ENCODE assay signal across 21 cellular contexts in genomic region chr20:62473717-62474584, GRCh38. TPM values are rescaled to one million over a fixed set of nuclear protein-coding genes. Genes with fewer than 3 reads are reported as not detected.
A peak's percentile ranks its signal among the peaks of the same experiment; 100 is the strongest.
DNase-seq lines count a peak whose midpoint lies in the region; ATAC-seq and TF ChIP-seq lines count a peak whose summit lies in the region.
"Had no signal": no experiment of that assay in that cellular context is flagged by ENCODE, and none has a peak within 500 bp of the region (broad histone marks: within the 10 kb centered on the region; RNA-seq: fewer than 3 reads in every experiment).

No MANE protein-coding gene starts in this region.

- intact Hi-C loops in lower leg skin (cut with DNase I; ENCODE audit: low total_unique reads): no loop called here
- intact Hi-C loops in CD4-positive, alpha-beta T cell (cut with DNase I, micrococcal nuclease): no loop called here

- H3K9me3 Mint-ChIP-seq in nephron progenitor cell: no peaks in the 10 kb centered on the region
- no peaks in the 10 kb centered on the region for H3K9me3 Mint-ChIP-seq in CD4-positive, alpha-beta T cell
- H3K9me3 Mint-ChIP-seq: activated B cell treated with CpG ODN at 0.5 μM for 24 hours; stimulated activated naive CD8-positive, alpha-beta T cell treated with anti-CD3 and anti-CD28 coated beads, Interleukin-15, Interleukin-2, amounts not matched to agents 100 ng/mL and 50 ng/mL, for 24 hours had no signal

- H3K4me1 Mint-ChIP-seq in nephron progenitor cell: peaks cover 50% of the 10 kb centered on the region
- H3K4me1 Mint-ChIP-seq in CD4-positive, alpha-beta T cell (ENCODE audit: low read depth): no peaks in the 10 kb centered on the region

- no peaks in the 10 kb centered on the region for H3K79me2 ChIP-seq in ACC112 (ENCODE audit: control insufficient read depth, insufficient read depth, low read length, unreplicated experiment)

- no peak overlapping the region for H2AFZ ChIP-seq in ACC112 (ENCODE audit: low read length, unreplicated experiment)

- DNase-seq in iPS DF 6.9 (ENCODE audit: low read depth, low spot score) (no peak), nephron progenitor cell (peak; percentile 75), lower leg skin (ENCODE audit: low spot score in 2 of 2) (no peak), GM20000 (ENCODE audit: low spot score) (no peak)
- DNase-seq in CD4-positive, alpha-beta T cell: no peak
- DNase-seq: activated B cell treated with CpG ODN at 0.5 μM for 24 hours; activated CD8-positive, alpha-beta memory T cell treated with anti-CD3 and anti-CD28 coated beads, Interleukin-2, amount 10 ng/mL, durations not matched to agents 7 days and 5 days; activated effector memory CD4-positive, alpha-beta T cell treated with anti-CD3 and anti-CD28 coated beads, Interleukin-2, amount 50 U/mL, for 16 hours; gastrocnemius medialis; NCI-H345; posterior cingulate gyrus had no signal

- H3K4me3 ChIP-seq in ACC112 (ENCODE audit: low read depth, low read length) (peak overlapping the region; percentile 18; the same call in 1 of the 2 replicates), HUES6 (ENCODE audit: low read depth, low read length) (peak overlapping the region; percentile 57), iPS DF 6.9 (ENCODE audit: low read length) (peak overlapping the region; percentile 13; the same call in 1 of the 2 replicates), lower leg skin (ENCODE audit: low read depth, poor library complexity, severe bottlenecking) (no peak overlapping the region)
- H3K4me3 ChIP-seq: gastrocnemius medialis, GM12878 had no signal

- POLR2A ChIA-PET in CD4-positive, alpha-beta T cell (lab: Charles Lee): no interaction called here

- H3K9me3 ChIP-seq in HUES6 (ENCODE audit: control insufficient read depth, insufficient read depth, low read depth, low read length) (no peaks in the 10 kb centered on the region), iPS DF 6.9 (ENCODE audit: control insufficient read depth, insufficient read depth, low read length) (no peaks in the 10 kb centered on the region)
- no peaks in the 10 kb centered on the region for H3K9me3 ChIP-seq in CD4-positive, alpha-beta T cell (ENCODE audit: control insufficient read depth, low read length)
- H3K9me3 ChIP-seq: gastrocnemius medialis, vagina had no signal

- H3K36me3 ChIP-seq in ACC112 (ENCODE audit: insufficient read depth, low read length) (no peaks in the 10 kb centered on the region), HUES6 (ENCODE audit: control insufficient read depth, insufficient read depth, low read length) (no peaks in the 10 kb centered on the region), iPS DF 6.9 (ENCODE audit: control insufficient read depth, insufficient read depth, low read length) (no peaks in the 10 kb centered on the region; the same call in 1 of the 2 replicates)
- H3K36me3 ChIP-seq: gastrocnemius medialis, vagina had no signal

- CTCF ChIA-PET in CD4-positive, alpha-beta T cell (lab: Charles Lee): no interaction called here

- H3K36me3 Mint-ChIP-seq in nephron progenitor cell (ENCODE audit: low read depth): no peaks in the 10 kb centered on the region
- H3K36me3 Mint-ChIP-seq in CD4-positive, alpha-beta T cell (ENCODE audit: low read depth): no peaks in the 10 kb centered on the region
- H3K36me3 Mint-ChIP-seq: activated CD8-positive, alpha-beta memory T cell treated with anti-CD3 and anti-CD28 coated beads, Interleukin-2, amount 10 ng/mL, durations not matched to agents 7 days and 5 days had no signal

- TF ChIP-seq POLR2A in lower leg skin (IDR thresholded peaks at IDR 0.05): no peak

- WGBS in iPS DF 6.9 (ENCODE audit: insufficient coverage, insufficient read length): no CpG with 5 or more reads among the region's 51 CpGs
- 22 to 29% methylated on average over 33 to 46 of the region's 51 CpGs for WGBS in lower leg skin, 2 donors

- TF ChIP-seq CTCF in nephron progenitor cell (IDR thresholded peaks at IDR 0.05) (no peak), lower leg skin (IDR thresholded peaks at IDR 0.05) (no peak), GM20000 (IDR thresholded peaks at IDR 0.05; ENCODE audit: extremely low read depth, missing control alignments) (no peak)
- TF ChIP-seq CTCF in CD4-positive, alpha-beta T cell (IDR thresholded peaks at IDR 0.05): no peak

- H3K4me1 ChIP-seq in ACC112 (ENCODE audit: control insufficient read depth, insufficient read depth, low read length, unreplicated experiment) (no peaks in the 10 kb centered on the region), HUES6 (ENCODE audit: control insufficient read depth, insufficient read depth, low read length) (peaks cover 10% of the 10 kb centered on the region), iPS DF 6.9 (ENCODE audit: control insufficient read depth, insufficient read depth, low read length) (peaks cover 6% of the 10 kb centered on the region; the same call in 1 of the 2 replicates)

- H3K9ac ChIP-seq in HUES6 (ENCODE audit: low read length): no peak overlapping the region

- no peak for ATAC-seq in CD4-positive, alpha-beta T cell (ENCODE audit: poor library complexity)
- no peak for ATAC-seq in HG02759 (IDR thresholded peaks at IDR 0.05; ENCODE audit: unreplicated experiment)
- ATAC-seq: activated CD8-positive, alpha-beta memory T cell treated with anti-CD3 and anti-CD28 coated beads, Interleukin-2, amount 10 ng/mL, durations not matched to agents 7 days and 5 days; gastrocnemius medialis; GM12878 had no signal

- H3K27ac Mint-ChIP-seq in nephron progenitor cell: no peak overlapping the region
- no peak overlapping the region for H3K27ac Mint-ChIP-seq in CD4-positive, alpha-beta T cell
- H3K27ac Mint-ChIP-seq: activated B cell treated with CpG ODN at 0.5 μM for 24 hours; activated CD8-positive, alpha-beta memory T cell treated with anti-CD3 and anti-CD28 coated beads, Interleukin-2, amount 10 ng/mL, durations not matched to agents 7 days and 5 days; stimulated activated naive CD8-positive, alpha-beta T cell treated with anti-CD3 and anti-CD28 coated beads, Interleukin-15, Interleukin-2, amounts not matched to agents 100 ng/mL and 50 ng/mL, for 24 hours had no signal

- H3K27ac ChIP-seq in ACC112 (ENCODE audit: low read depth, low read length) (no peak overlapping the region), HUES6 (ENCODE audit: low read depth, low read length) (no peak overlapping the region), iPS DF 6.9 (ENCODE audit: low read length) (no peak overlapping the region)
- no peak overlapping the region for H3K27ac ChIP-seq in CD4-positive, alpha-beta T cell (ENCODE audit: low read depth, low read length)
- H3K27ac ChIP-seq: epithelial cell of prostate, gastrocnemius medialis, vagina had no signal

- peak overlapping the region; percentile 73 for H3K4me3 Mint-ChIP-seq in nephron progenitor cell
- no peak overlapping the region for H3K4me3 Mint-ChIP-seq in CD4-positive, alpha-beta T cell
- H3K4me3 Mint-ChIP-seq: activated B cell treated with CpG ODN at 0.5 μM for 24 hours; activated CD8-positive, alpha-beta memory T cell treated with anti-CD3 and anti-CD28 coated beads, Interleukin-2, amount 10 ng/mL, durations not matched to agents 7 days and 5 days; stimulated activated naive CD8-positive, alpha-beta T cell treated with anti-CD3 and anti-CD28 coated beads, Interleukin-15, Interleukin-2, amounts not matched to agents 100 ng/mL and 50 ng/mL, for 24 hours had no signal

- peaks cover 50% of the 10 kb centered on the region for H3K27me3 Mint-ChIP-seq in nephron progenitor cell (ENCODE audit: low read depth, poor library complexity)
- H3K27me3 Mint-ChIP-seq in CD4-positive, alpha-beta T cell: peaks cover 55% of the 10 kb centered on the region

- peaks cover 81% of the 10 kb centered on the region for H3K27me3 ChIP-seq in ACC112 (ENCODE audit: insufficient read depth, low read length)
- H3K27me3 ChIP-seq in HUES6 (ENCODE audit: control insufficient read depth, insufficient read depth, low read length): peaks cover 79% of the 10 kb centered on the region
- H3K27me3 ChIP-seq in iPS DF 6.9 (ENCODE audit: control insufficient read depth, insufficient read depth, low read length): peaks cover 39% of the 10 kb centered on the region
- H3K27me3 ChIP-seq in CD4-positive, alpha-beta T cell (ENCODE audit: control insufficient read depth, insufficient read depth, low read length): peaks cover 60% of the 10 kb centered on the region

RNA-seq across cellular contexts. Expression of gene GATA5, which starts 1.8 kb away (rescaled TPM):
- total RNA-seq in lower leg skin: 1 to 10 TPM in 3 of 4 donors, not detected in 1; 1.1 to 2.4 (median 1.6) TPM
- total RNA-seq in CD4-positive, alpha-beta T cell: not detected
- total RNA-seq: activated B cell treated with CpG ODN at 0.5 μM for 24 hours; activated CD8-positive, alpha-beta memory T cell treated with anti-CD3 and anti-CD28 coated beads, Interleukin-2, amount 10 ng/mL, durations not matched to agents 7 days and 5 days; gastrocnemius medialis; GM12878; mononuclear cell had no signal

RNA-seq across cellular contexts. Expression of gene RBBP8NL, which starts 46.6 kb away (rescaled TPM):
- total RNA-seq in lower leg skin: 1 to 10 TPM; 4.3 to 8.5 (median 6.3) TPM
- total RNA-seq in CD4-positive, alpha-beta T cell: not detected
- total RNA-seq: activated B cell treated with CpG ODN at 0.5 μM for 24 hours; activated CD8-positive, alpha-beta memory T cell treated with anti-CD3 and anti-CD28 coated beads, Interleukin-2, amount 10 ng/mL, durations not matched to agents 7 days and 5 days; G401; gastrocnemius medialis; GM12878; H4; mononuclear cell had no signal

Comparison
In these comparisons a context has a peak if more than half of its experiments do, and no peak if none do; other contexts are left out.
1. RNA of gene RBBP8NL, which starts 46.6 kb away (total RNA-seq): 4.3 to 8.5 TPM in lower leg skin; not detected in CD4-positive, alpha-beta T cell; every median in the first group is over 4 times any median in the second.